Comparison of ENCODE assay signal across 23 cellular contexts in the genomic region with DNA sequence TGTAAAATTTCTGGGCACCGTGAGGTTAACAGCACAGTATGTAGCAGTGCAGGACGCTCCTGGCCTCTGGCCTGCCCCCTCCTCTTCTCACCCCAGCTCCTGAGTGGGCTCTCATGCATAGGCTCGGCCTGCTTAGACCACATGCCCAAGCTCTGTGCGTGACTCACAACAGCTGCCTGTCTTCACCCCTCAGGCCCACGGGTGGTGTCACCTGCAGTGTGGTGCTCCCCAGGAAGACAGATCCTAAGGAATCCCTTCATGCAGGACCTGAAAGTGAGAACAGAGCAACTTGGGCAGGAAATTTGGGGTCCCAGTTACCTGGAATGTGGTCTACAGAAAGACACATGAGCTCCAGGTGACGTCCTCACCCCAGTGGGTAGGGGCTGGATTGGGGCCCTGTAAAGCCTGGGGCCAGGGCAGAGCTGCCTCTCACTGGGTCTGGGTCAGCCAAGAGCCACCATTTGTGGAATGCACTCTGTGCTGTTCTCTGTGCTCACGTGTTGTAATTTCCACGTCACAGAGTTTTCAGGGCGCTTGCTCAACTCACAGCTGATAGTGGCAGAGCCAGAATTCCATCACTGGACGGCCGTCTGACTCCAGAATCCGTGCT. TPM values are rescaled to one million over a fixed set of nuclear protein-coding genes. Genes with fewer than 3 reads are reported as not detected.
DNase-seq lines count a peak whose midpoint lies in the region; ATAC-seq and TF ChIP-seq lines count a peak whose summit lies in the region.
"Had no signal": no experiment of that assay in that cellular context is flagged by ENCODE, and none has a peak within 500 bp of the region (broad histone marks: within the 10 kb centered on the region; RNA-seq: fewer than 3 reads in every experiment).

No MANE protein-coding gene starts in this region.

- intact Hi-C loops in Right ventricle myocardium inferior (cut with DNase I) (no loop called here), left ventricle myocardium inferior (cut with micrococcal nuclease) (no loop called here)

- DNase-seq in Right ventricle myocardium inferior (ENCODE audit: missing footprints) (no peak), left ventricle myocardium inferior (no peak), fibroblast of mammary gland (ENCODE audit: low read depth) (peak; percentile 48), upper lobe of left lung (no peak), T-helper 9 cell (no peak)
- DNase-seq: 8988T; activated CD4-positive, alpha-beta T cell treated with anti-CD3 and anti-CD28 coated beads, Interleukin-2, amount 50 U/mL, for 48 hours; activated CD8-positive, alpha-beta memory T cell treated with anti-CD3 and anti-CD28 coated beads, Interleukin-2, amount 50 U/mL, for 48 hours; AML-193; DMS79 treated with DMSO at 0.1 percent for 48 hours; heart right ventricle; NCI-H1105; NCI-H2029 treated with DMSO at 0.1 percent for 48 hours; retina; stimulated activated naive CD8-positive, alpha-beta T cell treated with anti-CD3 and anti-CD28 coated beads, Interleukin-15, amount 100 ng/mL, for 72 hours; T-helper 2 cell; tibial artery had no signal

- ATAC-seq in Right ventricle myocardium inferior: peak; percentile 54
- ATAC-seq in upper lobe of left lung (ENCODE audit: low FRiP score in 2 of 2): peak; percentile 28 to 71
- ATAC-seq in GM18519 (IDR thresholded peaks at IDR 0.05; ENCODE audit: low FRiP score, unreplicated experiment): no peak
- ATAC-seq in GM19395 (IDR thresholded peaks at IDR 0.05; ENCODE audit: unreplicated experiment): no peak
- ATAC-seq: stimulated activated naive CD8-positive, alpha-beta T cell treated with anti-CD3 and anti-CD28 coated beads, Interleukin-15, amount 100 ng/mL, for 72 hours; WTC11 had no signal

- no peak for TF ChIP-seq POLR2A in upper lobe of left lung (IDR thresholded peaks at IDR 0.05)

- H3K9ac ChIP-seq in liver (ENCODE audit: low read depth in 1 of 2, low read length in 2 of 2): peak overlapping the region; percentile 53 to 57

- TF ChIP-seq EP300 in upper lobe of left lung (IDR thresholded peaks at IDR 0.05): no peak

- H3K36me3 ChIP-seq in left ventricle myocardium inferior (no peaks in the 10 kb centered on the region), liver (ENCODE audit: control insufficient read depth in 4 of 4, insufficient read depth in 3 of 4, low read depth in 1 of 4, low read length in 3 of 4) (no peaks in the 10 kb centered on the region), upper lobe of left lung (no peaks in the 10 kb centered on the region)
- H3K36me3 ChIP-seq: heart right ventricle, neutrophil, tibial artery had no signal

- H3K4me3 ChIP-seq in left ventricle myocardium inferior (no peak overlapping the region), fibroblast of mammary gland (ENCODE audit: control insufficient read depth, low read depth, low read length) (no peak overlapping the region), liver (ENCODE audit: low read depth in 1 of 3, low read length in 3 of 3) (peak overlapping the region; percentile 17 to 42 (median 30)), upper lobe of left lung (no peak overlapping the region)
- H3K4me3 ChIP-seq: heart right ventricle, lung, tibial artery had no signal

- H3K27ac ChIP-seq in left ventricle myocardium inferior (replicated peaks) (no peak overlapping the region), liver (ENCODE audit: low read depth in 1 of 2, low read length in 2 of 2) (peak overlapping the region; percentile 99 to 100), upper lobe of left lung (peak overlapping the region in 3 of 4 donors; percentile 2 to 32 (median 31))
- H3K27ac ChIP-seq: heart right ventricle, neutrophil, tibial artery had no signal

- H3K4me1 ChIP-seq in left ventricle myocardium inferior (no peaks in the 10 kb centered on the region), liver (ENCODE audit: control insufficient read depth in 4 of 4, insufficient read depth in 4 of 4, low read length in 3 of 4) (peaks cover 5 to 22% (median 15%) of the 10 kb centered on the region in 4 donors), upper lobe of left lung (no peaks in the 10 kb centered on the region)
- H3K4me1 ChIP-seq: heart right ventricle, tibial artery had no signal

- no peak for TF ChIP-seq RAD21 in liver (IDR thresholded peaks at IDR 0.05)

- no peaks in the 10 kb centered on the region for H3K27me3 ChIP-seq in left ventricle myocardium inferior (ENCODE audit: low read depth)
- H3K27me3 ChIP-seq in liver (ENCODE audit: control insufficient read depth in 4 of 4, insufficient read depth in 4 of 4, low read length in 3 of 4): no peaks in the 10 kb centered on the region
- H3K27me3 ChIP-seq in upper lobe of left lung: no peaks in the 10 kb centered on the region
- H3K27me3 ChIP-seq: heart right ventricle, neutrophil, tibial artery had no signal

- TF ChIP-seq CTCF in left ventricle myocardium inferior (IDR thresholded peaks at IDR 0.05; ENCODE audit: borderline replicate concordance) (no peak), fibroblast of mammary gland (conservative IDR thresholded peaks at IDR 0.05; ENCODE audit: control insufficient read depth, insufficient read depth, low read depth, low read length) (no peak), liver (IDR thresholded peaks at IDR 0.05; ENCODE audit: low read depth, low read length, missing input control) (no peak), upper lobe of left lung (IDR thresholded peaks at IDR 0.05) (no peak)

- H3K9me3 ChIP-seq in left ventricle myocardium inferior (replicated peaks): no peaks in the 10 kb centered on the region
- H3K9me3 ChIP-seq in liver (ENCODE audit: control insufficient read depth in 4 of 4, low read length in 3 of 4): no peaks in the 10 kb centered on the region
- no peaks in the 10 kb centered on the region for H3K9me3 ChIP-seq in upper lobe of left lung
- H3K9me3 ChIP-seq: heart right ventricle, neutrophil, tibial artery had no signal

- WGBS in liver: 41% methylated on average over 12 of the region's 12 CpGs
- 81 to 89% methylated on average over 11 to 12 of the region's 12 CpGs for WGBS in upper lobe of left lung, 2 donors

TF ChIP-seq in liver, 16 proteins besides CTCF, POLR2A, EP300 and RAD21 (continues in another document):
- TF ChIP-seq, protein P1, sequence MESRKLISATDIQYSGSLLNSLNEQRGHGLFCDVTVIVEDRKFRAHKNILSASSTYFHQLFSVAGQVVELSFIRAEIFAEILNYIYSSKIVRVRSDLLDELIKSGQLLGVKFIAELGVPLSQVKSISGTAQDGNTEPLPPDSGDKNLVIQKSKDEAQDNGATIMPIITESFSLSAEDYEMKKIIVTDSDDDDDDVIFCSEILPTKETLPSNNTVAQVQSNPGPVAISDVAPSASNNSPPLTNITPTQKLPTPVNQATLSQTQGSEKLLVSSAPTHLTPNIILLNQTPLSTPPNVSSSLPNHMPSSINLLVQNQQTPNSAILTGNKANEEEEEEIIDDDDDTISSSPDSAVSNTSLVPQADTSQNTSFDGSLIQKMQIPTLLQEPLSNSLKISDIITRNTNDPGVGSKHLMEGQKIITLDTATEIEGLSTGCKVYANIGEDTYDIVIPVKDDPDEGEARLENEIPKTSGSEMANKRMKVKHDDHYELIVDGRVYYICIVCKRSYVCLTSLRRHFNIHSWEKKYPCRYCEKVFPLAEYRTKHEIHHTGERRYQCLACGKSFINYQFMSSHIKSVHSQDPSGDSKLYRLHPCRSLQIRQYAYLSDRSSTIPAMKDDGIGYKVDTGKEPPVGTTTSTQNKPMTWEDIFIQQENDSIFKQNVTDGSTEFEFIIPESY (IDR thresholded peaks at IDR 0.05): no peak
- TF ChIP-seq NR2F2 (IDR thresholded peaks at IDR 0.05) (no peak), JUND (IDR thresholded peaks at IDR 0.05) (no peak), HNF4G (IDR thresholded peaks at IDR 0.05) (no peak), GABPA (IDR thresholded peaks at IDR 0.05 in 1 of 2, conservative IDR thresholded peaks at IDR 0.05 in 1 of 2) (no peak), FOXA1 (IDR thresholded peaks at IDR 0.05) (no peak), HNF4A (conservative IDR thresholded peaks at IDR 0.05) (no peak), RXRA (IDR thresholded peaks at IDR 0.05) (no peak), TAF1 (conservative IDR thresholded peaks at IDR 0.05) (peak; percentile 59), EGR1 (IDR thresholded peaks at IDR 0.05; ENCODE audit: low read depth in 2 of 2) (no peak), FOXA2 (IDR thresholded peaks at IDR 0.05) (no peak), YY1 (IDR thresholded peaks at IDR 0.05) (peak; percentile 96)
- TF ChIP-seq, protein P2, sequence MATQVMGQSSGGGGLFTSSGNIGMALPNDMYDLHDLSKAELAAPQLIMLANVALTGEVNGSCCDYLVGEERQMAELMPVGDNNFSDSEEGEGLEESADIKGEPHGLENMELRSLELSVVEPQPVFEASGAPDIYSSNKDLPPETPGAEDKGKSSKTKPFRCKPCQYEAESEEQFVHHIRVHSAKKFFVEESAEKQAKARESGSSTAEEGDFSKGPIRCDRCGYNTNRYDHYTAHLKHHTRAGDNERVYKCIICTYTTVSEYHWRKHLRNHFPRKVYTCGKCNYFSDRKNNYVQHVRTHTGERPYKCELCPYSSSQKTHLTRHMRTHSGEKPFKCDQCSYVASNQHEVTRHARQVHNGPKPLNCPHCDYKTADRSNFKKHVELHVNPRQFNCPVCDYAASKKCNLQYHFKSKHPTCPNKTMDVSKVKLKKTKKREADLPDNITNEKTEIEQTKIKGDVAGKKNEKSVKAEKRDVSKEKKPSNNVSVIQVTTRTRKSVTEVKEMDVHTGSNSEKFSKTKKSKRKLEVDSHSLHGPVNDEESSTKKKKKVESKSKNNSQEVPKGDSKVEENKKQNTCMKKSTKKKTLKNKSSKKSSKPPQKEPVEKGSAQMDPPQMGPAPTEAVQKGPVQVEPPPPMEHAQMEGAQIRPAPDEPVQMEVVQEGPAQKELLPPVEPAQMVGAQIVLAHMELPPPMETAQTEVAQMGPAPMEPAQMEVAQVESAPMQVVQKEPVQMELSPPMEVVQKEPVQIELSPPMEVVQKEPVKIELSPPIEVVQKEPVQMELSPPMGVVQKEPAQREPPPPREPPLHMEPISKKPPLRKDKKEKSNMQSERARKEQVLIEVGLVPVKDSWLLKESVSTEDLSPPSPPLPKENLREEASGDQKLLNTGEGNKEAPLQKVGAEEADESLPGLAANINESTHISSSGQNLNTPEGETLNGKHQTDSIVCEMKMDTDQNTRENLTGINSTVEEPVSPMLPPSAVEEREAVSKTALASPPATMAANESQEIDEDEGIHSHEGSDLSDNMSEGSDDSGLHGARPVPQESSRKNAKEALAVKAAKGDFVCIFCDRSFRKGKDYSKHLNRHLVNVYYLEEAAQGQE (IDR thresholded peaks at IDR 0.05): peak; percentile 46
- TF ChIP-seq, protein P3, sequence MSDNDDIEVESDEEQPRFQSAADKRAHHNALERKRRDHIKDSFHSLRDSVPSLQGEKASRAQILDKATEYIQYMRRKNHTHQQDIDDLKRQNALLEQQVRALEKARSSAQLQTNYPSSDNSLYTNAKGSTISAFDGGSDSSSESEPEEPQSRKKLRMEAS (IDR thresholded peaks at IDR 0.05): no peak

RNA-seq across cellular contexts. Expression of a gene that starts 37.0 kb away (rescaled TPM):
- total RNA-seq in Right ventricle myocardium inferior: 29.7 TPM
- 25.2 TPM for total RNA-seq in left ventricle myocardium inferior
- 10 to 100 TPM; 24.1 to 86.4 TPM for total RNA-seq in liver
- 100 to 1,000 TPM in 1 of 2 donors, 10 to 100 TPM in 1; 68.8 to 106 TPM for polyA plus RNA-seq in liver
- 100 to 1,000 TPM in 3 of 6 donors, 10 to 100 TPM in 3; 51.6 to 118 (median 95.3) TPM for total RNA-seq in upper lobe of left lung

Comparison
In these comparisons a context has a peak if more than half of its experiments do, and no peak if none do; other contexts are left out.
1. ATAC-seq: peak in Right ventricle myocardium inferior (single experiment) and upper lobe of left lung (2 of 2); none in GM18519 (single experiment) and GM19395 (single experiment).
2. H3K4me3 ChIP-seq: peak in liver (3 of 3); none in left ventricle myocardium inferior (single experiment), fibroblast of mammary gland (single experiment) and upper lobe of left lung (0 of 4).